8 cellular contexts compared by ENCODE assay signal in the genomic region with DNA sequence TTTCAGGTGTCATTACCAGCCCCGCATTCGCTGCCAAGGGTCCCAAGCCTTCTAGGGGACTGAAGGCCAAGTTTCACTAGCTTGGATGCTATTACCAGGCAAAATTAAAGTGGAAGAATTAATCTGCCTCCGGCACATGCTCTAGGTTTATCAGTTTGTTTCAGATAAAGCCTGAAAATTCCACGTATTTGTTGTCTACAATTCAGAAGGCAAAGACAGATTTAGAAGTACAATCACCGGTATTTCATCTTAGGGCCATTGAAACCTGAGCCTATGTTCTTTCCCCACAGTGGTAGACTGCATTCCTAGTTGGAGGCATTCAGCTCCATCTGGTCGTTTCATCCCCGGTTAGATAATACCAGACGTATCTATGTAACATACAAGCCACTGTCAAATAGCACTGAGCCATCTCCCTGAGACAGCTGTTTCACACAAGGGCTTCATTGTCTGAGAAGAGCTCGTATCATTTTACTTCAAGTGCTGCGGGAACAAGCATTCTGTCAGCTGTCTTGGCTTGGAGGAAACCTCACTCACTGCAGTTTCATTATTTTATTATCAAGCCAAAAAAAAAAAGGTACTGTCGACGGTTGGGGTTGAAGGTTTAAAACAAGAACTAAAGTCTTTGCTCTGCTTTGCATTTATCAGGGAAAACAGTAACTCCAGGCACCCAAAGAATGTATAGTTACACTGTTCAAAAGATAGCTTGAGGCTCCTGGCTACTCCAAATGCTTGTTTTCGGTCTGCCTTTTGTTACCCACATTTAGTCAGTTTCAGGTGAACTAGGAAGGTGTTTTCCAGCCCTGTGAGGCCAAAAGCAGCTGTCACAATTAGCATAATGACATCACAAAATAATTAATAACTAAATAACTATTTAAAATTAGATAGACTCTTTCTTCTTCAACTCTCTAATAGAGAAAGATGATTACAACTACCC.
A peak's percentile ranks its signal among the peaks of the same experiment; 100 is the strongest.
DNase-seq lines count a peak whose midpoint lies in the region; ATAC-seq, FAIRE-seq and TF ChIP-seq lines count a peak whose summit lies in the region.

No MANE protein-coding gene starts in this region.

- H4K20me1 ChIP-seq in SK-N-SH (ENCODE audit: insufficient read depth) = no peaks in the 10 kb centered on the region

- WGBS in SK-N-SH (ENCODE audit: low lambda C conversion rate) = 50% methylated on average over 13 of the region's 13 CpGs

- H3K27me3 Mint-ChIP-seq in type B pancreatic cell = peaks cover under 1% of the 10 kb centered on the region

- peak overlapping the region; percentile 21 to 56; a peak in 3 of 4 replicates for H3K27ac ChIP-seq in SK-N-SH (ENCODE audit: low read depth in 2 of 2, low read length in 1 of 2)
- H3K27ac ChIP-seq in iPS-20b (ENCODE audit: low read length) = no peak overlapping the region

- H3K79me2 ChIP-seq in SK-N-SH (ENCODE audit: insufficient read depth) = no peaks in the 10 kb centered on the region

- peak overlapping the region; percentile 23 for H3K4me2 ChIP-seq in SK-N-SH

- H3K36me3 ChIP-seq in SK-N-SH (replicated peaks in 1 of 2; ENCODE audit: control insufficient read depth in 1 of 2, insufficient read depth in 2 of 2, low read length in 1 of 2) (no peaks in the 10 kb centered on the region), iPS-20b (ENCODE audit: insufficient read depth, low read depth, low read length) (no peaks in the 10 kb centered on the region)

- no peak for TF ChIP-seq EP300 in SK-N-SH (IDR thresholded peaks at IDR 0.05; ENCODE audit: borderline replicate concordance in 1 of 2, low read depth in 1 of 2, low read length in 1 of 2)

- H3K9me3 Mint-ChIP-seq in type B pancreatic cell = no peaks in the 10 kb centered on the region

- CTCF ChIA-PET in SK-N-SH (lab: Yijun Ruan, JAX) = interaction anchor here (1.0 to 1.4 kb wide), 3 partner anchors 14 to 72 kb away, joined by 3 to 5 read pairs (median 5); no protein-coding TSS in a partner anchor

- peaks cover 34% of the 10 kb centered on the region for H3K4me1 Mint-ChIP-seq in type B pancreatic cell (ENCODE audit: unreplicated experiment)

- H3K4me3 ChIP-seq in SK-N-SH (ENCODE audit: low read depth in 2 of 2, low read length in 1 of 2) (no peak overlapping the region), iPS-20b (ENCODE audit: low read length) (peak overlapping the region; percentile 0; the same call in 1 of the 2 replicates)

- H2AFZ ChIP-seq in SK-N-SH (ENCODE audit: low read depth) = peak overlapping the region; percentile 54; the same call in 1 of the 2 replicates

- peaks cover 7% of the 10 kb centered on the region for H3F3A ChIP-seq in SK-N-SH (replicated peaks; ENCODE audit: insufficient read depth)

- no peak for TF ChIP-seq CTCF in SK-N-SH (IDR thresholded peaks at IDR 0.05)
- TF ChIP-seq CTCF in type B pancreatic cell (conservative IDR thresholded peaks at IDR 0.05) = no peak

- POLR2A ChIA-PET in SK-N-SH (lab: Yijun Ruan, JAX) = no interaction called here

- ATAC-seq in GM21423 (IDR thresholded peaks at IDR 0.05; ENCODE audit: unreplicated experiment) = peak; percentile 67
- ATAC-seq in GM21737 (IDR thresholded peaks at IDR 0.05; ENCODE audit: unreplicated experiment) = no peak

- H3K4me1 ChIP-seq in SK-N-SH (ENCODE audit: control insufficient read depth in 1 of 2, insufficient read depth in 2 of 2, low read depth in 1 of 2, low read length in 1 of 2) = peaks cover 0 to 33% of the 10 kb centered on the region in 2 experiments; a peak in 2 of 4 replicates
- peaks cover 22% of the 10 kb centered on the region; the same call in 1 of the 2 replicates for H3K4me1 ChIP-seq in iPS-20b (ENCODE audit: insufficient read depth, low read length)

- H3K27me3 ChIP-seq in SK-N-SH (ENCODE audit: insufficient read depth) (no peaks in the 10 kb centered on the region), iPS-20b (ENCODE audit: insufficient read depth, low read length) (no peaks in the 10 kb centered on the region)

- no peak for FAIRE-seq in GM19239 (lab: Jason Lieb, UNC)

- no peak overlapping the region for H3K9ac ChIP-seq in SK-N-SH
- peak overlapping the region; percentile 50; the same call in 1 of the 2 replicates for H3K9ac ChIP-seq in iPS-20b (ENCODE audit: low read depth, low read length)

- H3K9me3 ChIP-seq in SK-N-SH (no peaks in the 10 kb centered on the region; the same call in 1 of the 2 replicates), iPS-20b (ENCODE audit: insufficient read depth, low read depth, low read length) (peaks cover 8% of the 10 kb centered on the region; the same call in 1 of the 2 replicates)

- in situ Hi-C loops in KBM-7 (cut with MboI; ENCODE audit: low pct_unique_long_range_greater_than_20kb, low sequenced_read_pairs) = no loop called here

- TF ChIP-seq RAD21 in SK-N-SH (IDR thresholded peaks at IDR 0.05; ENCODE audit: low read length) = no peak

- peak overlapping the region; percentile 42 for H3K4me3 Mint-ChIP-seq in type B pancreatic cell

- no peaks in the 10 kb centered on the region for H3K36me3 Mint-ChIP-seq in type B pancreatic cell

- no peaks in the 10 kb centered on the region for H3K9me2 ChIP-seq in SK-N-SH

- peak overlapping the region; percentile 43 for H3K27ac Mint-ChIP-seq in type B pancreatic cell

- DNase-seq in DMS153 (lab: John Stamatoyannopoulos, UW) (peak; percentile 62), KBM-7 (peak; percentile 24), SK-N-SH (peak; percentile 29), type B pancreatic cell (ENCODE audit: extremely low spot score, unreplicated experiment) (no peak), GM19239 (ENCODE audit: insufficient read length, low spot score) (no peak)

TF ChIP-seq in SK-N-SH, 30 proteins besides CTCF, POLR2A, EP300 and RAD21:
- TF ChIP-seq RCOR1 (IDR thresholded peaks at IDR 0.05; ENCODE audit: low read length) = peak; percentile 35; the same call in 1 of the 2 replicates
- TF ChIP-seq TEAD4 (IDR thresholded peaks at IDR 0.05; ENCODE audit: borderline replicate concordance, insufficient read depth) = 0 out of 2 replicates have a peak, but pooled peaks have one; percentile 4
- TF ChIP-seq SIN3A (IDR thresholded peaks at IDR 0.05; ENCODE audit: borderline replicate concordance, low read depth, low read length) = no peak
- peak; percentile 62 for TF ChIP-seq TCF12 (IDR thresholded peaks at IDR 0.05)
- TF ChIP-seq, protein P1, sequence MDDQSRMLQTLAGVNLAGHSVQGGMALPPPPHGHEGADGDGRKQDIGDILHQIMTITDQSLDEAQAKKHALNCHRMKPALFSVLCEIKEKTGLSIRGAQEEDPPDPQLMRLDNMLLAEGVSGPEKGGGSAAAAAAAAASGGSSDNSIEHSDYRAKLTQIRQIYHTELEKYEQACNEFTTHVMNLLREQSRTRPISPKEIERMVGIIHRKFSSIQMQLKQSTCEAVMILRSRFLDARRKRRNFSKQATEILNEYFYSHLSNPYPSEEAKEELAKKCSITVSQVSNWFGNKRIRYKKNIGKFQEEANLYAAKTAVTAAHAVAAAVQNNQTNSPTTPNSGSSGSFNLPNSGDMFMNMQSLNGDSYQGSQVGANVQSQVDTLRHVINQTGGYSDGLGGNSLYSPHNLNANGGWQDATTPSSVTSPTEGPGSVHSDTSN (IDR thresholded peaks at IDR 0.05) = peak; percentile 33; the same call in 1 of the 2 replicates
- TF ChIP-seq RXRA (IDR thresholded peaks at IDR 0.05; ENCODE audit: borderline replicate concordance, low read depth) = no peak

Comparison
In these comparisons a context has a peak if more than half of its experiments do, and no peak if none do; other contexts are left out.
1. DNase-seq: peak in DMS153 (single experiment), KBM-7 (single experiment) and SK-N-SH (single experiment); none in type B pancreatic cell (single experiment) and GM19239 (single experiment).